Comparison of ENCODE assay signal across 2 cellular contexts in genomic region chr5:122516432-122516743, GRCh38.
TF ChIP-seq lines count a peak whose summit lies in the region.

No MANE protein-coding gene starts in this region.

TF ChIP-seq in SK-N-SH treated with all-trans-retinoic acid at 6 μM for 48 hours, 23 proteins besides CTCF, POLR2A, EP300 and RAD21 (continued from another document):
- TF ChIP-seq POU6F1 (CRISPR knock-in tag; IDR thresholded peaks at IDR 0.05; ENCODE audit: borderline replicate concordance, low read depth), result no peak
- TF ChIP-seq ESRRG (CRISPR knock-in tag; IDR thresholded peaks at IDR 0.05), result no peak
- TF ChIP-seq SNAI2 (CRISPR knock-in tag; IDR thresholded peaks at IDR 0.05), result no peak
- TF ChIP-seq TOX (CRISPR knock-in tag; IDR thresholded peaks at IDR 0.05; ENCODE audit: borderline replicate concordance), result no peak
- TF ChIP-seq CSRNP3 (CRISPR knock-in tag; IDR thresholded peaks at IDR 0.05), result no peak
- TF ChIP-seq TSHZ2 (CRISPR knock-in tag; IDR thresholded peaks at IDR 0.05), result no peak

TF ChIP-seq in SK-N-SH, 30 proteins besides CTCF, POLR2A, EP300 and RAD21 (continued from another document):
- TF ChIP-seq REST (IDR thresholded peaks at IDR 0.05; ENCODE audit: low read depth, low read length) (no peak), TEAD4 (IDR thresholded peaks at IDR 0.05; ENCODE audit: borderline replicate concordance, insufficient read depth) (no peak), FOXM1 (IDR thresholded peaks at IDR 0.05; ENCODE audit: low read depth) (no peak), RFX5 (IDR thresholded peaks at IDR 0.05; ENCODE audit: low read length) (no peak)
